In the genomic region with DNA sequence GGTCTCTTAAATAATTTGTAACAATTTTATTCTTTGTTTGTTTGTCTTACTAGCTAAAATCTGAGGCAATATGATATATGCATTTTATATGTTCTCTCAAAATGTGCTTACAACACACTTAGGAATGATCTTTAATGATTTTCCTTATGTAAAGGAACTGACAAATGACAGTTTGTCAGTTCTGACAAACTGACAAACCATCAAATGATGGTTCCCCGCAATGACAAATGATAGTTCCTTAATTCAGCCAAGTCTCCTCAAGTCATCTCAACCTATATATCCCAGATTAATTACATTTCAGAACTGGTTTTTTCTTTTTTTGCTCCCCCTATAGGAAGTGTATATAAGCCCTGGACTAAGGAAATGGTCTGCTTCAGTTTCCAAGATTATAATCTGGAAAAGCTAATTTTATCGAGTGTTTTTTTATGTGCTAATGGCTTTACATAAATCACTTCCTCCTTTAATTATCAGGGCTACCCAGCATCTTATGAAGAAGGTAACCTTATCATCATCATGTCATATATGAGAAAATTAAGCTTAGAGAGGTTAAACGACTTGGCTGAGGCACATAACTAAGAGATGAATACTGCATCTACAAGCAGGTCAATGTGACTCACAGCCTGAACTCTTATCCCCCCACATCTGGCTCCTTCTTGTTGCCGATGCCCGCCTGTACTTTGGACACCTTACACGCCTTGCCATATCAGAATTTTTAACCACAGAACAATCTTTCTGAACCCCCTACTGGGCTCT, we compare ENCODE assay signal across 16 cellular contexts.
"Had no signal": no experiment of that assay in that cellular context is flagged by ENCODE, and none has a peak within 500 bp of the region (broad histone marks: within the 10 kb centered on the region; RNA-seq: fewer than 3 reads in every experiment).

No MANE protein-coding gene starts in this region.

- H3K4me3 ChIP-seq: adrenal gland, breast epithelium, dorsolateral prefrontal cortex, heart left ventricle, skin epidermis had no signal

- H3K4me3 Mint-ChIP-seq: stimulated activated naive CD8-positive, alpha-beta T cell treated with anti-CD3 and anti-CD28 coated beads, Interleukin-15, amount 100 ng/mL, for 72 hours had no signal

- H3K27ac Mint-ChIP-seq: activated T-helper 2 cell treated with anti-CD3 and anti-CD28 coated beads, Interferon-gamma antibody, Interleukin-2, Interleukin-4, amounts not matched to agents 10 μg/mL and 5 μg/mL and 100 μg/mL, durations not matched to agents 14 hours and 24 hours and 36 hours; stimulated activated naive CD8-positive, alpha-beta T cell treated with anti-CD3 and anti-CD28 coated beads, Interleukin-15, amount 100 ng/mL, for 72 hours had no signal

- H3K9me3 Mint-ChIP-seq: activated T-helper 2 cell treated with anti-CD3 and anti-CD28 coated beads, Interferon-gamma antibody, Interleukin-2, Interleukin-4, amounts not matched to agents 10 μg/mL and 5 μg/mL and 100 μg/mL, durations not matched to agents 14 hours and 24 hours and 36 hours; stimulated activated naive CD8-positive, alpha-beta T cell treated with anti-CD3 and anti-CD28 coated beads, Interleukin-15, amount 100 ng/mL, for 72 hours had no signal

- H3K4me1 Mint-ChIP-seq: stimulated activated naive CD8-positive, alpha-beta T cell treated with anti-CD3 and anti-CD28 coated beads, Interleukin-15, amount 100 ng/mL, for 72 hours had no signal

- H3K27ac ChIP-seq: adrenal gland, breast epithelium, dorsolateral prefrontal cortex, foreskin keratinocyte, heart left ventricle, skin epidermis had no signal

- H3K4me1 ChIP-seq: adrenal gland, breast epithelium, foreskin keratinocyte, heart left ventricle had no signal

- ATAC-seq: foreskin keratinocyte; heart left ventricle; left ventricle myocardium superior; stimulated activated naive CD8-positive, alpha-beta T cell treated with anti-CD3 and anti-CD28 coated beads, Interleukin-15, amount 100 ng/mL, for 72 hours had no signal

- H3K9me3 ChIP-seq: adrenal gland, breast epithelium, heart left ventricle had no signal

- H3K36me3 ChIP-seq: adrenal gland, breast epithelium, heart left ventricle had no signal

- DNase-seq: activated CD4-positive, alpha-beta T cell treated with anti-CD3 and anti-CD28 coated beads, Interleukin-2, amount 50 U/mL, for 1 hour; activated naive CD4-positive, alpha-beta T cell treated with anti-CD3 and anti-CD28 coated beads, Interleukin-2, amount 50 U/mL, for 16 hours; adrenal gland; dorsolateral prefrontal cortex; foreskin keratinocyte; heart left ventricle; kidney; left ventricle myocardium superior; mesendoderm; retina; stimulated activated CD4-positive, alpha-beta T cell treated with anti-CD3 and anti-CD28 coated beads, Interleukin-4, amount 100 ng/mL, for 4 hours; stimulated activated naive CD8-positive, alpha-beta T cell treated with anti-CD3 and anti-CD28 coated beads, Interleukin-15, amount 100 ng/mL, for 72 hours; T-helper 1 cell had no signal

- H3K27me3 ChIP-seq: adrenal gland, breast epithelium, foreskin keratinocyte, heart left ventricle had no signal

- H3K27me3 Mint-ChIP-seq: stimulated activated naive CD8-positive, alpha-beta T cell treated with anti-CD3 and anti-CD28 coated beads, Interleukin-15, amount 100 ng/mL, for 72 hours had no signal
